Comparison of ENCODE assay signal across 24 cellular contexts in genomic region chr6:104540743-104541142, GRCh38.
DNase-seq lines count a peak whose midpoint lies in the region; ATAC-seq and TF ChIP-seq lines count a peak whose summit lies in the region.
"Had no signal": no experiment of that assay in that cellular context is flagged by ENCODE, and none has a peak within 500 bp of the region (broad histone marks: within the 10 kb centered on the region; RNA-seq: fewer than 3 reads in every experiment).

No MANE protein-coding gene starts in this region.

- no peak for TF ChIP-seq CTCF in choroid plexus epithelial cell (conservative IDR thresholded peaks at IDR 0.05; ENCODE audit: low read depth, low read length)

- no peak overlapping the region for H3K4me3 ChIP-seq in SJSA1
- H3K4me3 ChIP-seq in choroid plexus epithelial cell (ENCODE audit: low read depth, low read length) = no peak overlapping the region
- H3K4me3 ChIP-seq: body of pancreas, coronary artery, gastroesophageal sphincter, prostate gland, vagina had no signal

- peaks cover 29% of the 10 kb centered on the region for H3K4me1 ChIP-seq in SJSA1 (replicated peaks)
- H3K4me1 ChIP-seq: body of pancreas, gastroesophageal sphincter, prostate gland, vagina had no signal

- ATAC-seq in GM19452 (IDR thresholded peaks at IDR 0.05; ENCODE audit: unreplicated experiment) = no peak
- ATAC-seq: activated CD8-positive, alpha-beta T cell treated with anti-CD3 and anti-CD28 coated beads, Interleukin-2, amount 10 ng/mL, durations not matched to agents 7 days and 5 days; body of pancreas; gastroesophageal sphincter; left cardiac atrium had no signal

- DNase-seq in AG20443 (ENCODE audit: low spot score) (peak; percentile 16), SJSA1 (ENCODE audit: low read depth in 1 of 2, low spot score in 2 of 2) (peak in 1 of 2 experiments; percentile 48), choroid plexus epithelial cell (ENCODE audit: low read depth) (peak; percentile 92), non-pigmented ciliary epithelial cell (ENCODE audit: low read depth) (peak; percentile 80), D341Med (ENCODE audit: low spot score) (no peak), HT-29 (ENCODE audit: low spot score) (no peak), SK-N-DZ (ENCODE audit: low spot score) (no peak)
- DNase-seq: ACHN; activated CD8-positive, alpha-beta T cell treated with anti-CD3 and anti-CD28 coated beads, Interleukin-2, amount 10 ng/mL, durations not matched to agents 7 days and 5 days; activated naive CD4-positive, alpha-beta T cell treated with anti-CD3 and anti-CD28 coated beads for 36 hours; activated T-cell treated with anti-CD3 and anti-CD28 coated beads, Interleukin-2, amount 50 U/mL, for 24 hours; body of pancreas; DND-41; Karpas-422; left cardiac atrium; NCI-H2171; NCI-H748 treated with DMSO at 0.1 percent for 48 hours; nephron progenitor cell; SHP77 treated with DMSO at 0.1 percent for 48 hours had no signal

- no peaks in the 10 kb centered on the region for H3K9me3 ChIP-seq in SJSA1 (replicated peaks)
- H3K9me3 ChIP-seq: body of pancreas, gastroesophageal sphincter, prostate gland, vagina had no signal

- H3K36me3 ChIP-seq in SJSA1 = no peaks in the 10 kb centered on the region
- H3K36me3 ChIP-seq: gastroesophageal sphincter, prostate gland, vagina had no signal

- H3K27me3 ChIP-seq in SJSA1 (replicated peaks) = no peaks in the 10 kb centered on the region
- H3K27me3 ChIP-seq: body of pancreas, gastroesophageal sphincter, vagina had no signal

- peak overlapping the region; percentile 37; the same call in 1 of the 2 replicates for H3K27ac ChIP-seq in SJSA1
- H3K27ac ChIP-seq: body of pancreas, gastroesophageal sphincter, prostate gland, vagina had no signal

Comparison
In these comparisons a context has a peak if more than half of its experiments do, and no peak if none do; other contexts are left out.
1. DNase-seq: peak in AG20443 (single experiment), choroid plexus epithelial cell (single experiment) and non-pigmented ciliary epithelial cell (single experiment); none in D341Med (single experiment), HT-29 (single experiment) and SK-N-DZ (single experiment).